In genomic region chr10:46228076-46229071, GRCh38 we compare ENCODE assay signal across 8 cellular contexts. TPM values are rescaled to one million over a fixed set of nuclear protein-coding genes. Genes with fewer than 3 reads are reported as not detected.
DNase-seq lines count a peak whose midpoint lies in the region; ATAC-seq and TF ChIP-seq lines count a peak whose summit lies in the region.

No MANE protein-coding gene starts in this region.

- H3T11ph ChIP-seq in H9 (ENCODE audit: low read length): no peak overlapping the region

- H3K23ac ChIP-seq in H9 (ENCODE audit: insufficient read length, low read depth, low read length): no peak overlapping the region

- H2AK5ac ChIP-seq in H9 (ENCODE audit: insufficient read length, low read length): no peak overlapping the region

- no peak overlapping the region for H4K8ac ChIP-seq in H9 (replicated peaks; ENCODE audit: insufficient read length, low read depth, low read length)

- CTCF ChIA-PET in activated CD4-positive, alpha-beta memory T cell treated with anti-CD3 and anti-CD28 coated beads for 36 hours (lab: Charles Lee): interaction anchor here (0.7 to 2.2 kb wide), 12 partner anchors 8 to 337 kb away, joined by 3 to 9 read pairs (median 3); partner anchors contain the start of gene NCOA4

- H4K91ac ChIP-seq in H9 (ENCODE audit: insufficient read length, low read depth, low read length): no peak overlapping the region

- H3K9me3 ChIP-seq in H9 (ENCODE audit: control insufficient read depth, low read depth, low read length) (no peaks in the 10 kb centered on the region), lung (ENCODE audit: control insufficient read depth in 2 of 2, insufficient read depth in 1 of 2, low read length in 1 of 2) (no peaks in the 10 kb centered on the region)

- no peaks in the 10 kb centered on the region; a peak in 1 of 7 replicates for H3K36me3 Mint-ChIP-seq in H9 (ENCODE audit: insufficient read depth in 1 of 3, low read depth in 3 of 3)
- peaks cover 21% of the 10 kb centered on the region for H3K36me3 Mint-ChIP-seq in activated CD4-positive, alpha-beta memory T cell treated with anti-CD3 and anti-CD28 coated beads for 36 hours

- H3K9ac ChIP-seq in H9 (ENCODE audit: extremely low read depth, insufficient read length, low read length): no peak overlapping the region

- TF ChIP-seq CTCF in H9 (conservative IDR thresholded peaks at IDR 0.05): peak; percentile 76
- TF ChIP-seq CTCF in lung (IDR thresholded peaks at IDR 0.05; ENCODE audit: control extremely low read depth, extremely low read depth): peak; percentile 71

- no peaks in the 10 kb centered on the region; a peak in 2 of 5 replicates for H3K9me3 Mint-ChIP-seq in H9
- peaks cover 15% of the 10 kb centered on the region for H3K9me3 Mint-ChIP-seq in activated CD4-positive, alpha-beta memory T cell treated with anti-CD3 and anti-CD28 coated beads for 36 hours

- no peaks in the 10 kb centered on the region for H3K27me3 ChIP-seq in H9 (ENCODE audit: insufficient read depth, low read length)
- no peaks in the 10 kb centered on the region for H3K27me3 ChIP-seq in lung (ENCODE audit: control insufficient read depth, insufficient read depth)

- H4K5ac ChIP-seq in H9 (ENCODE audit: insufficient read length, low read depth, low read length): no peak overlapping the region

- H2BK120ac ChIP-seq in H9 (ENCODE audit: low read depth, low read length, poor library complexity, severe bottlenecking): no peak overlapping the region

- no peak overlapping the region for H2BK20ac ChIP-seq in H9 (ENCODE audit: low read depth, low read length, poor library complexity, severe bottlenecking)

- peaks cover 7 to 10% of the 10 kb centered on the region in 2 experiments; a peak in 1 of 4 replicates for H3K4me1 Mint-ChIP-seq in H9
- peaks cover 6% of the 10 kb centered on the region for H3K4me1 Mint-ChIP-seq in activated CD4-positive, alpha-beta memory T cell treated with anti-CD3 and anti-CD28 coated beads for 36 hours (ENCODE audit: low read depth)

- no peak overlapping the region for H3K4me3 Mint-ChIP-seq in H9
- H3K4me3 Mint-ChIP-seq in activated CD4-positive, alpha-beta memory T cell treated with anti-CD3 and anti-CD28 coated beads for 36 hours: no peak overlapping the region

- H3K56ac ChIP-seq in H9 (ENCODE audit: insufficient read length, low read depth, low read length): no peak overlapping the region

- no peak overlapping the region for H2BK12ac ChIP-seq in H9 (ENCODE audit: insufficient read length, low read depth, low read length)

- no peak overlapping the region for H3K14ac ChIP-seq in H9 (ENCODE audit: insufficient read depth, low read length)

- H3K36me3 ChIP-seq in lung (ENCODE audit: control insufficient read depth in 2 of 2, insufficient read depth in 2 of 2, low read length in 2 of 2): no peaks in the 10 kb centered on the region

- H3K4me1 ChIP-seq in H9 (ENCODE audit: insufficient read depth, low read length) (no peaks in the 10 kb centered on the region), lung (ENCODE audit: control insufficient read depth in 2 of 2, insufficient read depth in 2 of 2, low read length in 2 of 2) (no peaks in the 10 kb centered on the region)

- no peak overlapping the region for H2AFZ ChIP-seq in H9 (ENCODE audit: low read length)

- H4K20me1 ChIP-seq in H9 (ENCODE audit: control insufficient read depth, insufficient read depth, insufficient read length): no peaks in the 10 kb centered on the region

- H3K27ac Mint-ChIP-seq in H9: no peak overlapping the region
- H3K27ac Mint-ChIP-seq in activated CD4-positive, alpha-beta memory T cell treated with anti-CD3 and anti-CD28 coated beads for 36 hours: no peak overlapping the region

- intact Hi-C loops in activated CD4-positive, alpha-beta memory T cell treated with anti-CD3 and anti-CD28 coated beads for 36 hours (cut with micrococcal nuclease): loop anchor here (10.0 kb wide), 1 partner anchor 96 kb away; no protein-coding TSS in a partner anchor

- no peaks in the 10 kb centered on the region for H3K79me2 ChIP-seq in H9 (ENCODE audit: insufficient read depth, low read length)

- no peak overlapping the region for H3K4me2 ChIP-seq in H9 (ENCODE audit: insufficient read depth, insufficient read length, low read length)

- H3K4ac ChIP-seq in H9 (ENCODE audit: low read depth, low read length): no peak overlapping the region

- no peak overlapping the region for H3K18ac ChIP-seq in H9 (ENCODE audit: insufficient read length, low read depth, low read length)

- no peaks in the 10 kb centered on the region for H3K79me1 ChIP-seq in H9 (ENCODE audit: insufficient read depth, low read depth, low read length, poor library complexity, severe bottlenecking)

- WGBS in H9 (ENCODE audit: extremely low coverage, insufficient read length, low lambda C conversion rate): no CpG with 5 or more reads among the region's 11 CpGs
- 32 to 37% methylated on average over 11 of the region's 11 CpGs for WGBS in lung, 2 donors

- H3K27ac ChIP-seq in H9 (ENCODE audit: insufficient read length, low read depth, low read length) (no peak overlapping the region), lung (ENCODE audit: low read depth in 1 of 2, low read length in 1 of 2) (no peak overlapping the region)

- peak; percentile 80 for DNase-seq in ELF-1 (ENCODE audit: low read depth, low spot score)
- DNase-seq in H9: peak; percentile 80
- peak; percentile 61 for DNase-seq in NCI-H460 (ENCODE audit: extremely low read depth, low read depth)
- DNase-seq in activated CD4-positive, alpha-beta memory T cell treated with anti-CD3 and anti-CD28 coated beads for 36 hours: peak; percentile 76
- peak; percentile 89 for DNase-seq in ecto neural progenitor cell (ENCODE audit: low spot score)
- DNase-seq in lung (ENCODE audit: low spot score): peak; percentile 68
- peak; percentile 51 to 55 (median 52) for DNase-seq in stimulated activated CD4-positive, alpha-beta T cell treated with anti-CD3 and anti-CD28 coated beads, TNF-alpha, amount 100 ng/mL, for 48 hours (ENCODE audit: low read depth in 3 of 3)
- no peak for DNase-seq in NCI-H2171 treated with DMSO at 0.1 percent for 48 hours (lab: John Stamatoyannopoulos, UW)

- peak; percentile 82 for ATAC-seq in lung (ENCODE audit: insufficient read depth, low FRiP score)

- no peaks in the 10 kb centered on the region for H3K27me3 Mint-ChIP-seq in H9 (ENCODE audit: low read depth)
- H3K27me3 Mint-ChIP-seq in activated CD4-positive, alpha-beta memory T cell treated with anti-CD3 and anti-CD28 coated beads for 36 hours: no peaks in the 10 kb centered on the region

- H3K4me3 ChIP-seq in lung: no peak overlapping the region

- H2BK15ac ChIP-seq in H9 (ENCODE audit: low read depth, low read length): no peak overlapping the region

- no peak overlapping the region for H2BK5ac ChIP-seq in H9 (ENCODE audit: insufficient read length, low read length)

- H3K23me2 ChIP-seq in H9 (ENCODE audit: insufficient read length, low read depth, low read length, poor library complexity, severe bottlenecking): no peaks in the 10 kb centered on the region

- POLR2A ChIA-PET in activated CD4-positive, alpha-beta memory T cell treated with anti-CD3 and anti-CD28 coated beads for 36 hours (lab: Charles Lee): no interaction called here

RNA-seq across cellular contexts. Expression of gene ANTXRL, which starts 58.4 kb away (rescaled TPM):
- total RNA-seq in H9 (2021) (not detected in 2 replicates), lung (not detected)
- total RNA-seq in NCI-H460 (2014; rRNA removed; shearing (Covaris generic)): not detected in 2 replicates
- polyA plus RNA-seq in NCI-H460 (2014; cell fraction: nucleus; rRNA removed): not detected in 2 replicates
- total RNA-seq in activated CD4-positive, alpha-beta memory T cell treated with anti-CD3 and anti-CD28 coated beads for 36 hours: not detected
- not detected for polyA plus RNA-seq in lung
